In genomic region chr14:21711360-21711961, GRCh38 we compare ENCODE assay signal across 8 cellular contexts.
A peak's percentile ranks its signal among the peaks of the same experiment; 100 is the strongest.
DNase-seq lines count a peak whose midpoint lies in the region; ATAC-seq and TF ChIP-seq lines count a peak whose summit lies in the region.

No MANE protein-coding gene starts in this region.

- ATAC-seq in HG02852 (IDR thresholded peaks at IDR 0.05; ENCODE audit: unreplicated experiment), result no peak

- H3F3A ChIP-seq in SU-DHL-6 (ENCODE audit: insufficient read depth), result peaks cover 15% of the 10 kb centered on the region

- peak; percentile 9; the same call in 1 of the 2 replicates for TF ChIP-seq RAD21 in Ishikawa (IDR thresholded peaks at IDR 0.05; ENCODE audit: low read depth)

- no peak for TF ChIP-seq EP300 in Ishikawa (IDR thresholded peaks at IDR 0.05; ENCODE audit: borderline replicate concordance)

- TF ChIP-seq POLR2A in erythroblast (IDR thresholded peaks at IDR 0.05; ENCODE audit: low read length), result no peak

- peak overlapping the region; percentile 63 for H3K4me2 ChIP-seq in SU-DHL-6 (ENCODE audit: low read depth, low read length, poor library complexity, severe bottlenecking)

- DNase-seq in AG09319 (ENCODE audit: extremely low read depth, low read depth) (no peak), EL (peak; percentile 48), erythroblast (lab: John Stamatoyannopoulos, UW) (peak; percentile 44 to 61), non-pigmented ciliary epithelial cell (ENCODE audit: low read depth) (peak; percentile 13), NCI-H446 treated with DMSO at 0.1 percent for 48 hours (lab: John Stamatoyannopoulos, UW) (no peak)

- H3K79me2 ChIP-seq in SU-DHL-6 (ENCODE audit: insufficient read depth, low read length), result no peaks in the 10 kb centered on the region

- peaks cover 34% of the 10 kb centered on the region for H3K36me3 ChIP-seq in SU-DHL-6 (ENCODE audit: low read length)

- H3K27ac ChIP-seq in SU-DHL-6 (ENCODE audit: low read depth, low read length), result peak overlapping the region; percentile 70

- H3K9ac ChIP-seq in SU-DHL-6 (ENCODE audit: low read length), result 0 out of 2 replicates have a peak overlapping the region, but pooled peaks have one; percentile 38

- H3K9me3 ChIP-seq in SU-DHL-6 (ENCODE audit: insufficient read depth, low read length), result peaks cover 7% of the 10 kb centered on the region; the same call in 1 of the 2 replicates

- H3K27me3 ChIP-seq in SU-DHL-6 (ENCODE audit: low read length), result no peaks in the 10 kb centered on the region

- H3K4me3 ChIP-seq in SU-DHL-6 (ENCODE audit: insufficient read depth, low read length, poor library complexity, severe bottlenecking), result peak overlapping the region; percentile 26

- no peaks in the 10 kb centered on the region for H3K9me2 ChIP-seq in SU-DHL-6 (replicated peaks; ENCODE audit: insufficient read depth, low read length)

- peak; percentile 52 for TF ChIP-seq CTCF in AG09319 (IDR thresholded peaks at IDR 0.05; ENCODE audit: low read depth, low read length)
- TF ChIP-seq CTCF in SU-DHL-6 (IDR thresholded peaks at IDR 0.05; ENCODE audit: insufficient read depth, low read length, poor library complexity, severe bottlenecking), result peak; percentile 58

- no peak overlapping the region for H2AFZ ChIP-seq in SU-DHL-6 (ENCODE audit: low read depth, low read length, severe bottlenecking)

- no peaks in the 10 kb centered on the region for H4K20me1 ChIP-seq in SU-DHL-6 (ENCODE audit: low read depth, low read length)

TF ChIP-seq in Ishikawa, 13 proteins besides CTCF, POLR2A, EP300 and RAD21:
- TF ChIP-seq MAX (IDR thresholded peaks at IDR 0.05), result no peak
- TF ChIP-seq TEAD4 (IDR thresholded peaks at IDR 0.05), result no peak
- TF ChIP-seq ZBTB7A (IDR thresholded peaks at IDR 0.05; ENCODE audit: low read depth), result no peak
- TF ChIP-seq TAF1 (IDR thresholded peaks at IDR 0.05; ENCODE audit: low read depth), result no peak
- TF ChIP-seq CEBPB (IDR thresholded peaks at IDR 0.05), result no peak
- no peak for TF ChIP-seq FOXM1 (IDR thresholded peaks at IDR 0.05; ENCODE audit: borderline replicate concordance, low read depth)
- no peak for TF ChIP-seq YY1 (IDR thresholded peaks at IDR 0.05; ENCODE audit: low read depth)
- TF ChIP-seq, protein P1, sequence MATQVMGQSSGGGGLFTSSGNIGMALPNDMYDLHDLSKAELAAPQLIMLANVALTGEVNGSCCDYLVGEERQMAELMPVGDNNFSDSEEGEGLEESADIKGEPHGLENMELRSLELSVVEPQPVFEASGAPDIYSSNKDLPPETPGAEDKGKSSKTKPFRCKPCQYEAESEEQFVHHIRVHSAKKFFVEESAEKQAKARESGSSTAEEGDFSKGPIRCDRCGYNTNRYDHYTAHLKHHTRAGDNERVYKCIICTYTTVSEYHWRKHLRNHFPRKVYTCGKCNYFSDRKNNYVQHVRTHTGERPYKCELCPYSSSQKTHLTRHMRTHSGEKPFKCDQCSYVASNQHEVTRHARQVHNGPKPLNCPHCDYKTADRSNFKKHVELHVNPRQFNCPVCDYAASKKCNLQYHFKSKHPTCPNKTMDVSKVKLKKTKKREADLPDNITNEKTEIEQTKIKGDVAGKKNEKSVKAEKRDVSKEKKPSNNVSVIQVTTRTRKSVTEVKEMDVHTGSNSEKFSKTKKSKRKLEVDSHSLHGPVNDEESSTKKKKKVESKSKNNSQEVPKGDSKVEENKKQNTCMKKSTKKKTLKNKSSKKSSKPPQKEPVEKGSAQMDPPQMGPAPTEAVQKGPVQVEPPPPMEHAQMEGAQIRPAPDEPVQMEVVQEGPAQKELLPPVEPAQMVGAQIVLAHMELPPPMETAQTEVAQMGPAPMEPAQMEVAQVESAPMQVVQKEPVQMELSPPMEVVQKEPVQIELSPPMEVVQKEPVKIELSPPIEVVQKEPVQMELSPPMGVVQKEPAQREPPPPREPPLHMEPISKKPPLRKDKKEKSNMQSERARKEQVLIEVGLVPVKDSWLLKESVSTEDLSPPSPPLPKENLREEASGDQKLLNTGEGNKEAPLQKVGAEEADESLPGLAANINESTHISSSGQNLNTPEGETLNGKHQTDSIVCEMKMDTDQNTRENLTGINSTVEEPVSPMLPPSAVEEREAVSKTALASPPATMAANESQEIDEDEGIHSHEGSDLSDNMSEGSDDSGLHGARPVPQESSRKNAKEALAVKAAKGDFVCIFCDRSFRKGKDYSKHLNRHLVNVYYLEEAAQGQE (IDR thresholded peaks at IDR 0.05; ENCODE audit: low read depth), result no peak
- TF ChIP-seq, protein P2, sequence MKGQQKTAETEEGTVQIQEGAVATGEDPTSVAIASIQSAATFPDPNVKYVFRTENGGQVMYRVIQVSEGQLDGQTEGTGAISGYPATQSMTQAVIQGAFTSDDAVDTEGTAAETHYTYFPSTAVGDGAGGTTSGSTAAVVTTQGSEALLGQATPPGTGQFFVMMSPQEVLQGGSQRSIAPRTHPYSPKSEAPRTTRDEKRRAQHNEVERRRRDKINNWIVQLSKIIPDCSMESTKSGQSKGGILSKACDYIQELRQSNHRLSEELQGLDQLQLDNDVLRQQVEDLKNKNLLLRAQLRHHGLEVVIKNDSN (IDR thresholded peaks at IDR 0.05), result no peak
- no peak for TF ChIP-seq NFIC (IDR thresholded peaks at IDR 0.05)
- no peak for TF ChIP-seq EGR1 (IDR thresholded peaks at IDR 0.05)
- no peak for TF ChIP-seq CREB1 (IDR thresholded peaks at IDR 0.05; ENCODE audit: low read depth)

Comparison
In these comparisons a context has a peak if more than half of its experiments do, and no peak if none do; other contexts are left out.
1. DNase-seq: peak in EL (single experiment), erythroblast (2 of 2) and non-pigmented ciliary epithelial cell (single experiment); none in AG09319 (single experiment) and NCI-H446 treated with DMSO at 0.1 percent for 48 hours (single experiment).